ENCODE assay signal across 8 cellular contexts in genomic region chr7:98240961-98241673, GRCh38. TPM values are rescaled to one million over a fixed set of nuclear protein-coding genes. Genes with fewer than 3 reads are reported as not detected.
DNase-seq lines count a peak whose midpoint lies in the region; ATAC-seq and TF ChIP-seq lines count a peak whose summit lies in the region.

No MANE protein-coding gene starts in this region.

- no peaks in the 10 kb centered on the region for H3K9me3 ChIP-seq in CD4-positive, alpha-beta T cell (ENCODE audit: control insufficient read depth, low read length)
- no peaks in the 10 kb centered on the region for H3K9me3 ChIP-seq in thyroid gland

- DNase-seq in CD4-positive, alpha-beta T cell, result peak in 4 of 10 experiments; percentile 8 to 11 (median 10)
- DNase-seq in NCI-H146 treated with DMSO at 0.1 percent for 48 hours (lab: John Stamatoyannopoulos, UW; ENCODE audit: unreplicated experiment) (peak; percentile 6), astrocyte of the spinal cord (ENCODE audit: low read depth, low spot score) (peak; percentile 46), kidney glomerular epithelial cell (lab: John Stamatoyannopoulos, UW) (peak; percentile 5), thyroid gland (peak; percentile 31 to 35), NCI-H1694 treated with DMSO at 0.1 percent for 48 hours (lab: John Stamatoyannopoulos, UW) (no peak)

- no peaks in the 10 kb centered on the region for H3K9me3 Mint-ChIP-seq in CD4-positive, alpha-beta T cell

- H3K4me1 ChIP-seq in thyroid gland, result no peaks in the 10 kb centered on the region

- H3K27me3 Mint-ChIP-seq in CD4-positive, alpha-beta T cell, result no peaks in the 10 kb centered on the region

- TF ChIP-seq POLR2A in thyroid gland (IDR thresholded peaks at IDR 0.05), result no peak

- H3K27ac ChIP-seq in CD4-positive, alpha-beta T cell (ENCODE audit: low read depth, low read length), result no peak overlapping the region
- H3K27ac ChIP-seq in thyroid gland, result no peak overlapping the region

- ATAC-seq in CD4-positive, alpha-beta T cell (ENCODE audit: poor library complexity), result peak; percentile 49
- peak; percentile 55 for ATAC-seq in GM19035 (IDR thresholded peaks at IDR 0.05; ENCODE audit: unreplicated experiment)
- no peak for ATAC-seq in HG03159 (IDR thresholded peaks at IDR 0.05; ENCODE audit: unreplicated experiment)

- peak; percentile 61 for TF ChIP-seq CTCF in CD4-positive, alpha-beta T cell (IDR thresholded peaks at IDR 0.05)
- TF ChIP-seq CTCF in astrocyte of the spinal cord (IDR thresholded peaks at IDR 0.05; ENCODE audit: low read depth, low read length), result peak; percentile 86
- TF ChIP-seq CTCF in thyroid gland (IDR thresholded peaks at IDR 0.05), result peak; percentile 29 to 68 (median 43)

- H3K27ac Mint-ChIP-seq in CD4-positive, alpha-beta T cell, result peak overlapping the region; percentile 39

- H3K4me3 Mint-ChIP-seq in CD4-positive, alpha-beta T cell, result no peak overlapping the region

- WGBS in thyroid gland, 2 donors, result 65 to 66% methylated on average over 12 to 15 of the region's 19 CpGs

- in situ Hi-C loops in astrocyte of the spinal cord (cut with HindIII; ENCODE audit: low sequenced_read_pairs), result no loop called here

- peaks cover 5% of the 10 kb centered on the region for H3K4me1 Mint-ChIP-seq in CD4-positive, alpha-beta T cell (ENCODE audit: low read depth)

- H3K36me3 Mint-ChIP-seq in CD4-positive, alpha-beta T cell (ENCODE audit: low read depth), result peaks cover 76% of the 10 kb centered on the region

- CTCF ChIA-PET in CD4-positive, alpha-beta T cell (lab: Charles Lee), result no interaction called here

- no peaks in the 10 kb centered on the region for H3K27me3 ChIP-seq in CD4-positive, alpha-beta T cell (ENCODE audit: control insufficient read depth, insufficient read depth, low read length)
- no peaks in the 10 kb centered on the region for H3K27me3 ChIP-seq in thyroid gland

- H3K4me3 ChIP-seq in astrocyte of the spinal cord (ENCODE audit: low read depth, low read length) (no peak overlapping the region), thyroid gland (replicated peaks in 1 of 3) (no peak overlapping the region)

- POLR2A ChIA-PET in CD4-positive, alpha-beta T cell (lab: Charles Lee), result interaction anchor here (2.1 kb wide), 1 partner anchor 10 kb away, joined by 6 read pairs; no protein-coding TSS in a partner anchor

- H3K36me3 ChIP-seq in thyroid gland, result peaks cover 0 to 6% of the 10 kb centered on the region in 2 donors

- intact Hi-C loops in CD4-positive, alpha-beta T cell (cut with DNase I, micrococcal nuclease), result no loop called here
- intact Hi-C loops in thyroid gland (cut with DNase I), result loop anchor here (10.0 kb wide), 1 partner anchor 216 kb away; no protein-coding TSS in a partner anchor

RNA-seq across cellular contexts. Expression of gene TECPR1, which starts 10.9 kb away (rescaled TPM):
- total RNA-seq in CD4-positive, alpha-beta T cell, result 10 to 100 TPM; 85.9 to 90.4 TPM
- total RNA-seq in thyroid gland, result 10 to 100 TPM; 19.6 to 61.8 (median 26.3) TPM

RNA-seq across cellular contexts. Expression of gene BHLHA15, which starts 29.9 kb away (rescaled TPM):
- total RNA-seq in CD4-positive, alpha-beta T cell, result not detected
- total RNA-seq in thyroid gland, result 1 to 10 TPM in 3 of 4 donors, not detected in 1; 1.2 to 8.7 (median 1.9) TPM

RNA-seq across cellular contexts. Expression of gene BRI3, which starts 40.4 kb away (rescaled TPM):
- total RNA-seq in CD4-positive, alpha-beta T cell, result 10 to 100 TPM; 68.0 to 76.5 TPM
- 10 to 100 TPM; 23.5 to 51.9 (median 38.0) TPM for total RNA-seq in thyroid gland
